Comparison of ENCODE assay signal across 28 cellular contexts in the genomic region with DNA sequence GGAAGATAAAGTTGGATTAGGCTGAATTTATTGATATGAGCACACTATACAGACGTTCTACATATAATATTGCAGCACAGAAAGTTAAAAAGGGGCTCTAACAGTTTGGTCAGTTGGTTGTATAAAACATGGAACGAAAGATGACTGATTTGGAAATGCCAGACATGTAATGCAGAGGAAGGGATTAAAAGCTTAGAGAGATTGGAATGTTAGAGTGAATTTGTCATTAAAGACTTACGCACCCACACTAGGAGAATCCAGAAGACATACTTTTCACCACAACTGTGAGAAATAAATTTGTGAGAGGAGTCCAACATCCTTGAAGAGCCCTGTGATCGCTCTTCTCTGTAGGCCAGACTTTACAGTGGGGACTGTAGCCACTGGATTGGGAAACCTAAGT.
"Had no signal": no experiment of that assay in that cellular context is flagged by ENCODE, and none has a peak within 500 bp of the region (broad histone marks: within the 10 kb centered on the region; RNA-seq: fewer than 3 reads in every experiment).

No MANE protein-coding gene starts in this region.

- H3K27ac ChIP-seq: neutrophil, pancreas, prostate gland, right lobe of liver, sigmoid colon, skin epidermis, suprapubic skin, testis, tibial artery, transverse colon, upper lobe of right lung, uterus had no signal

- FAIRE-seq: pancreas had no signal

- DNase-seq: naive B cell; naive thymus-derived CD8-positive, alpha-beta T cell; nephron progenitor cell; nucleus accumbens; pancreas; retina; right cardiac atrium; right lobe of liver; sigmoid colon; stimulated activated CD4-positive, alpha-beta T cell treated with anti-CD3 and anti-CD28 coated beads, Interleukin-1b, Interleukin-23, amount 100 ng/mL, for 48 hours; stimulated activated CD4-positive, alpha-beta T cell treated with anti-CD3 and anti-CD28 coated beads, Interleukin-4, amount 100 ng/mL, for 1 hour; stimulated activated CD4-positive, alpha-beta T cell treated with anti-CD3 and anti-CD28 coated beads, Interleukin-4, amount 100 ng/mL, for 4 hours; stimulated activated CD8-positive, alpha-beta memory T cell treated with anti-CD3 and anti-CD28 coated beads, Interleukin-4, amount 100 ng/mL, for 48 hours; stimulated activated naive CD4-positive, alpha-beta T cell; stimulated activated naive CD8-positive, alpha-beta T cell treated with anti-CD3 and anti-CD28 coated beads, Interleukin-15, amount 100 ng/mL, for 72 hours; stimulated activated naive CD8-positive, alpha-beta T cell treated with anti-CD3 and anti-CD28 coated beads, Interleukin-15, Interleukin-2, amounts not matched to agents 100 U/mL and 50 U/mL, for 24 hours; substantia nigra; testis; tibial artery; transverse colon; upper lobe of right lung; uterus had no signal

- H3K27me3 ChIP-seq: neutrophil, pancreas, right lobe of liver, sigmoid colon, suprapubic skin, testis, tibial artery, transverse colon, upper lobe of right lung, uterus had no signal

- H3K9me3 ChIP-seq: neutrophil, pancreas, prostate gland, right lobe of liver, sigmoid colon, suprapubic skin, testis, tibial artery, transverse colon, upper lobe of right lung, uterus had no signal

- H3K4me3 ChIP-seq: pancreas, prostate gland, right lobe of liver, sigmoid colon, skin epidermis, suprapubic skin, testis, tibial artery, transverse colon, upper lobe of right lung, uterus had no signal

- H3K4me1 ChIP-seq: pancreas, prostate gland, right lobe of liver, sigmoid colon, suprapubic skin, testis, tibial artery, transverse colon, upper lobe of right lung, uterus had no signal

- H3K36me3 ChIP-seq: neutrophil, pancreas, prostate gland, right lobe of liver, sigmoid colon, suprapubic skin, tibial artery, transverse colon, upper lobe of right lung, uterus had no signal

- ATAC-seq: naive thymus-derived CD8-positive, alpha-beta T cell; natural killer cell treated with Interleukin-12 subunit alpha and Interleukin-12 subunit beta and Interleukin-15 and Interleukin-18, amount 100 ng/mL, for 72 hours; pancreas; right cardiac atrium; right lobe of liver; stimulated activated memory B cell treated with anti-CD40 and anti-IgM and Interleukin-4, amounts not matched to agents 10 μg/mL and 1 μg/mL and 100 μg/mL, for 72 hours; stimulated activated naive CD8-positive, alpha-beta T cell treated with anti-CD3 and anti-CD28 coated beads, Interleukin-15, amount 100 ng/mL, for 72 hours; stimulated activated naive CD8-positive, alpha-beta T cell treated with anti-CD3 and anti-CD28 coated beads, Interleukin-15, Interleukin-2, amounts not matched to agents 100 U/mL and 50 U/mL, for 24 hours; upper lobe of right lung had no signal
